16 cellular contexts compared by ENCODE assay signal in the genomic region with DNA sequence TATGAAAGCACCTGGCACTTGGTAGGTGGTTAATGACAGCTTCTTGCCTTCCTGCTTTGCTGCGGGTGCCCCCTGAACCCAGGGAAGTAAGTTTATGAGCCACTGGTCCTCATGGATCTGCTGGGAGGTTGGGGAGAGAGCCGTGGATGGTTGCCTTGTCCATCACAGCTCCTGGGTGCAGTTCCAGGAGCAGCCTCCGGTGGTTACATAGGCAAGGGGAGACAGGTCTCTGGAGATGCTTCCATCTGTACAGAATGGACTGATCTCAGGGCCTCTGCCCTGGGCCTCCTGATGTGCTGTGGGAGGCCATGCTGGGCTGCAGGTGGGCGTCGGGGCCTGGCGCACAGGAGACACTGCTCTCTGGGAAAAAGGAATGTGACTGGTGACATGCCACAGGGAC. TPM values are rescaled to one million over a fixed set of nuclear protein-coding genes. Genes with fewer than 3 reads are reported as not detected.
DNase-seq lines count a peak whose midpoint lies in the region; ATAC-seq, FAIRE-seq and TF ChIP-seq lines count a peak whose summit lies in the region.
"Had no signal": no experiment of that assay in that cellular context is flagged by ENCODE, and none has a peak within 500 bp of the region (broad histone marks: within the 10 kb centered on the region; RNA-seq: fewer than 3 reads in every experiment).

No MANE protein-coding gene starts in this region.

- H3K27me3 Mint-ChIP-seq in H9 (ENCODE audit: low read depth), result peaks cover 2% of the 10 kb centered on the region; the same call in 1 of the 2 replicates
- H3K27me3 Mint-ChIP-seq in immature natural killer cell (ENCODE audit: low read depth in 3 of 3), result peaks cover 1 to 4% (median 3%) of the 10 kb centered on the region in 3 donors
- peaks cover 6 to 16% of the 10 kb centered on the region in 2 donors for H3K27me3 Mint-ChIP-seq in T-cell
- H3K27me3 Mint-ChIP-seq: activated CD4-positive, alpha-beta memory T cell treated with anti-CD3 and anti-CD28 coated beads, Interleukin-2, amount 10 ng/mL, durations not matched to agents 7 days and 5 days had no signal

- no peaks in the 10 kb centered on the region for H3K79me2 ChIP-seq in H9 (ENCODE audit: insufficient read depth, low read length)
- H3K79me2 ChIP-seq in mammary epithelial cell (ENCODE audit: insufficient read depth, low read length), result no peaks in the 10 kb centered on the region

- POLR2A ChIA-PET in A549 (lab: Yijun Ruan, JAX) (no interaction called here), T-cell (lab: Charles Lee) (no interaction called here)

- H3K56ac ChIP-seq in H9 (ENCODE audit: insufficient read length, low read depth, low read length), result no peak overlapping the region

- H3K23ac ChIP-seq in H9 (ENCODE audit: insufficient read length, low read depth, low read length), result no peak overlapping the region

- H3K27me3 ChIP-seq in H9 (ENCODE audit: insufficient read depth, low read length) (no peaks in the 10 kb centered on the region), mammary epithelial cell (ENCODE audit: insufficient read depth, low read length) (no peaks in the 10 kb centered on the region)
- H3K27me3 ChIP-seq: upper lobe of right lung had no signal

- dilution Hi-C loops in mammary epithelial cell (cut with HindIII; ENCODE audit: low sequenced_read_pairs), result no loop called here

- H4K20me1 ChIP-seq in H9 (ENCODE audit: control insufficient read depth, insufficient read depth, insufficient read length) (no peaks in the 10 kb centered on the region), mammary epithelial cell (ENCODE audit: insufficient read depth, low read length) (no peaks in the 10 kb centered on the region)

- no peak overlapping the region for H2BK20ac ChIP-seq in H9 (ENCODE audit: low read depth, low read length, poor library complexity, severe bottlenecking)

- no peak overlapping the region for H4K91ac ChIP-seq in H9 (ENCODE audit: insufficient read length, low read depth, low read length)

- H3K36me3 ChIP-seq in mammary epithelial cell (ENCODE audit: insufficient read depth, low read length), result no peaks in the 10 kb centered on the region
- H3K36me3 ChIP-seq: upper lobe of right lung had no signal

- H3K4me1 Mint-ChIP-seq in H9, result peaks cover 2 to 4% of the 10 kb centered on the region in 2 experiments; a peak in 1 of 4 replicates
- no peaks in the 10 kb centered on the region for H3K4me1 Mint-ChIP-seq in immature natural killer cell
- no peaks in the 10 kb centered on the region for H3K4me1 Mint-ChIP-seq in T-cell
- H3K4me1 Mint-ChIP-seq: activated CD4-positive, alpha-beta memory T cell treated with anti-CD3 and anti-CD28 coated beads, Interleukin-2, amount 10 ng/mL, durations not matched to agents 7 days and 5 days; memory B cell had no signal

- no peak overlapping the region for H2BK12ac ChIP-seq in H9 (ENCODE audit: insufficient read length, low read depth, low read length)

- no peak overlapping the region for H4K5ac ChIP-seq in H9 (ENCODE audit: insufficient read length, low read depth, low read length)

- ATAC-seq in A549 (peak; percentile 76 to 88; a peak in 4 of 6 replicates), left colon (peak; percentile 37), T-cell (replicated peaks in 1 of 4) (no peak)
- ATAC-seq: upper lobe of right lung had no signal

- no TSS peak for BruUV-seq in mammary epithelial cell (replicated peaks; lab: Mats Ljungman, UMichigan)

- TF ChIP-seq POLR2A in A549 (IDR thresholded peaks at IDR 0.05; ENCODE audit: low read length), result no peak

- H3K4me3 Mint-ChIP-seq in H9 (no peak overlapping the region), immature natural killer cell (no peak overlapping the region), T-cell (no peak overlapping the region)
- H3K4me3 Mint-ChIP-seq: activated CD4-positive, alpha-beta memory T cell treated with anti-CD3 and anti-CD28 coated beads, Interleukin-2, amount 10 ng/mL, durations not matched to agents 7 days and 5 days; memory B cell; T-helper 2 cell treated with Interferon-gamma antibody and Interleukin-4, amounts not matched to agents 5 μg/mL and 100 μg/mL, for 36 hours had no signal

- H2AK5ac ChIP-seq in H9 (ENCODE audit: insufficient read length, low read length), result no peak overlapping the region

- no peak for TF ChIP-seq EP300 in A549 (IDR thresholded peaks at IDR 0.05)

- H3K9me3 ChIP-seq in A549 (no peaks in the 10 kb centered on the region), H9 (ENCODE audit: control insufficient read depth, low read depth, low read length) (no peaks in the 10 kb centered on the region), mammary epithelial cell (replicated peaks; ENCODE audit: insufficient read depth, low read length) (no peaks in the 10 kb centered on the region)
- H3K9me3 ChIP-seq: upper lobe of right lung had no signal

- FAIRE-seq in A549 (lab: Jason Lieb, UNC), result no peak

- H3K36me3 Mint-ChIP-seq in H9 (ENCODE audit: insufficient read depth in 1 of 3, low read depth in 3 of 3) (no peaks in the 10 kb centered on the region), immature natural killer cell (no peaks in the 10 kb centered on the region), T-cell (no peaks in the 10 kb centered on the region)
- H3K36me3 Mint-ChIP-seq: memory B cell had no signal

- no peaks in the 10 kb centered on the region for H3K23me2 ChIP-seq in H9 (ENCODE audit: insufficient read length, low read depth, low read length, poor library complexity, severe bottlenecking)

- CTCF ChIA-PET in A549 (lab: Yijun Ruan, JAX) (interaction anchor here (0.7 to 3.1 kb wide), 3 partner anchors 14 to 99 kb away, joined by 3 to 18 read pairs (median 3); no protein-coding TSS in a partner anchor), mammary epithelial cell (lab: Charles Lee; ENCODE audit: low non-redundant PET) (no interaction called here), T-cell (lab: Charles Lee) (no interaction called here)

- TF ChIP-seq CTCF in A549 (IDR thresholded peaks at IDR 0.05), result no peak
- peak; percentile 54 for TF ChIP-seq CTCF in H9 (conservative IDR thresholded peaks at IDR 0.05)
- TF ChIP-seq CTCF in mammary epithelial cell (conservative IDR thresholded peaks at IDR 0.05 in 1 of 2, IDR thresholded peaks at IDR 0.05 in 1 of 2; ENCODE audit: extremely low read depth in 1 of 2, insufficient read depth in 1 of 2, low read depth in 1 of 2, low read length in 2 of 2), result peak; percentile 32 to 43

- no peak for TF ChIP-seq RAD21 in A549 (conservative IDR thresholded peaks at IDR 0.05 in 1 of 2, IDR thresholded peaks at IDR 0.05 in 1 of 2)

- no peak overlapping the region for H2AFZ ChIP-seq in H9 (ENCODE audit: low read length)
- no peak overlapping the region for H2AFZ ChIP-seq in mammary epithelial cell (ENCODE audit: low read depth, low read length)

- H3K4me3 ChIP-seq in A549, result no peak overlapping the region
- no peak overlapping the region for H3K4me3 ChIP-seq in mammary epithelial cell (replicated peaks in 1 of 3; ENCODE audit: insufficient read depth in 1 of 3, low read depth in 2 of 3, low read length in 3 of 3)
- H3K4me3 ChIP-seq: upper lobe of right lung had no signal

- H3K14ac ChIP-seq in H9 (ENCODE audit: insufficient read depth, low read length), result no peak overlapping the region

- H3K9ac ChIP-seq in H9 (ENCODE audit: extremely low read depth, insufficient read length, low read length) (no peak overlapping the region), mammary epithelial cell (ENCODE audit: insufficient read depth, low read length) (no peak overlapping the region)

- H3K18ac ChIP-seq in H9 (ENCODE audit: insufficient read length, low read depth, low read length), result no peak overlapping the region

- H3K27ac ChIP-seq in A549 (no peak overlapping the region), H9 (ENCODE audit: insufficient read length, low read depth, low read length) (no peak overlapping the region), mammary epithelial cell (ENCODE audit: insufficient read depth, low read depth, low read length) (no peak overlapping the region)
- H3K27ac ChIP-seq: upper lobe of right lung had no signal

- peak in 1 of 2 experiments; percentile 52 for DNase-seq in A549 (ENCODE audit: low read depth in 1 of 2, low spot score in 1 of 2)
- DNase-seq in H9, result peak; percentile 53
- no peak for DNase-seq in mammary epithelial cell
- no peak for DNase-seq in left colon
- no peak for DNase-seq in stimulated activated CD4-positive, alpha-beta T cell treated with anti-CD3 and anti-CD28 coated beads, Interleukin-4, amount 100 ng/mL, for 4 hours
- no peak for DNase-seq in NCI-H2029 treated with DMSO at 0.1 percent for 48 hours (lab: John Stamatoyannopoulos, UW)
- no peak for DNase-seq in immature natural killer cell
- DNase-seq in T-cell, result no peak
- DNase-seq: activated CD4-positive, alpha-beta memory T cell treated with anti-CD3 and anti-CD28 coated beads, Interleukin-2, amount 10 ng/mL, durations not matched to agents 7 days and 5 days; activated effector memory CD4-positive, alpha-beta T cell treated with anti-CD3 and anti-CD28 coated beads, Interleukin-2, amount 50 U/mL, for 16 hours; EL; hypothalamus; NCI-H1105; upper lobe of right lung had no signal

- in situ Hi-C loops in mammary epithelial cell (cut with MboI; ENCODE audit: low sequenced_read_pairs in 2 of 2), result no loop called here

- H3K4me2 ChIP-seq in A549 (no peak overlapping the region), H9 (ENCODE audit: insufficient read depth, insufficient read length, low read length) (no peak overlapping the region), mammary epithelial cell (ENCODE audit: insufficient read depth, low read depth, low read length) (no peak overlapping the region)

- no peak overlapping the region for H4K8ac ChIP-seq in H9 (replicated peaks; ENCODE audit: insufficient read length, low read depth, low read length)

- no peak overlapping the region for H3K4ac ChIP-seq in H9 (ENCODE audit: low read depth, low read length)

- no peaks in the 10 kb centered on the region for H3K4me1 ChIP-seq in A549
- no peaks in the 10 kb centered on the region for H3K4me1 ChIP-seq in H9 (ENCODE audit: insufficient read depth, low read length)
- no peaks in the 10 kb centered on the region for H3K4me1 ChIP-seq in mammary epithelial cell (ENCODE audit: insufficient read depth, low read length)
- H3K4me1 ChIP-seq: upper lobe of right lung had no signal

- H3K9me3 Mint-ChIP-seq in H9 (no peaks in the 10 kb centered on the region), immature natural killer cell (no peaks in the 10 kb centered on the region), T-cell (no peaks in the 10 kb centered on the region)
- H3K9me3 Mint-ChIP-seq: activated CD4-positive, alpha-beta memory T cell treated with anti-CD3 and anti-CD28 coated beads, Interleukin-2, amount 10 ng/mL, durations not matched to agents 7 days and 5 days; memory B cell; T-helper 2 cell treated with Interferon-gamma antibody and Interleukin-4, amounts not matched to agents 5 μg/mL and 100 μg/mL, for 36 hours had no signal

- H2BK15ac ChIP-seq in H9 (ENCODE audit: low read depth, low read length), result no peak overlapping the region

- no peak overlapping the region for H2BK120ac ChIP-seq in H9 (ENCODE audit: low read depth, low read length, poor library complexity, severe bottlenecking)

- intact Hi-C loops in mammary epithelial cell (cut with micrococcal nuclease), result no loop called here
- intact Hi-C loops in left colon (cut with DNase I, micrococcal nuclease), result no loop called here

- no peak overlapping the region for H2BK5ac ChIP-seq in H9 (ENCODE audit: insufficient read length, low read length)

- H3K79me1 ChIP-seq in H9 (ENCODE audit: insufficient read depth, low read depth, low read length, poor library complexity, severe bottlenecking), result no peaks in the 10 kb centered on the region

- WGBS in A549 (ENCODE audit: missing lambda C conversion rate), result 67% methylated on average over 6 of the region's 6 CpGs
- whole genome bisulfite sequencing in H9 (ENCODE audit: extremely low coverage, insufficient read length, low lambda C conversion rate), result no CpG with 5 or more reads among the region's 6 CpGs
- WGBS in mammary epithelial cell (ENCODE audit: low coverage, missing lambda C conversion rate), result 81% methylated on average over 3 of the region's 6 CpGs

- no peak overlapping the region for H3K27ac Mint-ChIP-seq in H9
- no peak overlapping the region for H3K27ac Mint-ChIP-seq in immature natural killer cell
- no peak overlapping the region for H3K27ac Mint-ChIP-seq in T-cell
- H3K27ac Mint-ChIP-seq: activated CD4-positive, alpha-beta memory T cell treated with anti-CD3 and anti-CD28 coated beads, Interleukin-2, amount 10 ng/mL, durations not matched to agents 7 days and 5 days; memory B cell; T-helper 2 cell treated with Interferon-gamma antibody and Interleukin-4, amounts not matched to agents 5 μg/mL and 100 μg/mL, for 36 hours had no signal

- H3T11ph ChIP-seq in H9 (ENCODE audit: low read length), result no peak overlapping the region

RNA-seq across cellular contexts. Expression of gene ARHGEF10L, which starts 31.6 kb away (rescaled TPM):
- polyA plus RNA-seq in A549 (2011; rRNA removed) (3.5 and 4.1 TPM in 2 replicates), A549 (2017; fragmentation: RNase III; extraction: RNeasy Plus Mini Kit Qiagen cat#74134 plus additional on column Dnase treatment) (4.1 to 5.2 TPM (median 4.4 TPM) in 3 replicates), mammary epithelial cell (1.0 TPM), immature natural killer cell (under 1 TPM in 2 of 3 donors, not detected in 1; 0.17 to 0.20 TPM)
- 5.9 and 8.0 TPM in 2 replicates for polyA plus RNA-seq in A549 (2012; cell fraction: cytosol; rRNA removed)
- 15.0 and 18.0 TPM in 2 replicates for polyA plus RNA-seq in A549 (2012; cell fraction: nucleus; rRNA removed)
- 7.6 and 10.9 TPM in 2 replicates for polyA minus RNA-seq in A549 (2011; rRNA and poly(A)+ RNA removed)
- total RNA-seq in H9 (2021) (20.2 and 21.4 TPM in 2 replicates), mammary epithelial cell (1 to 10 TPM; 3.4 to 5.3 TPM), left colon (100 to 1,000 TPM in 1 of 2 donors, 10 to 100 TPM in 1; 91.0 to 151 TPM), T-cell (under 1 TPM in 3 of 5 donors, not detected in 2; 0.12 to 0.30 (median 0.22) TPM)
- 0.41 TPM for polyA minus RNA-seq in mammary epithelial cell
- total RNA-seq: activated CD4-positive, alpha-beta memory T cell treated with anti-CD3 and anti-CD28 coated beads, Interleukin-2, amount 10 ng/mL, durations not matched to agents 7 days and 5 days had no signal

Comparison
In these comparisons a context has a peak if more than half of its experiments do, and no peak if none do; other contexts are left out.
1. ATAC-seq: peak in A549 (2 of 2) and left colon (single experiment); none in T-cell (0 of 4).